Comparison of ENCODE assay signal across 23 cellular contexts in the genomic region with DNA sequence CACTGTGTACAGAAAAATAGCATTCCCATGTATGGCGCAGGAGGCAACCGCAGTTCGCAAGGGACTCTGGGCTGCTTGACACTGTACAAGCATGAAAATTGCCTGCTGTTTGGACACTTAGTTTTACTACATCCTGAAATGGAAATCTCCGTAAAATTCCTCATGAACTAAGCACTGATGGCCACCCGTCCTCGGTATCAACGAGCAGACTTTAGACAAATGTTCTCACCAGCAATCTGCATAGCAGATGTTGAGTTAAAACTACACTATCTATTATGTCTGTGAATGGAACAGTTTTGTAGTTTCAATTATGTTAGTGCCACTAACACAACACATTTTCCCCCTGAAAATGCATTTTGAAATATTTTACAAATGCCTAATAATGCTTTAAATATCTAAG.
DNase-seq lines count a peak whose midpoint lies in the region; ATAC-seq and TF ChIP-seq lines count a peak whose summit lies in the region.
"Had no signal": no experiment of that assay in that cellular context is flagged by ENCODE, and none has a peak within 500 bp of the region (broad histone marks: within the 10 kb centered on the region; RNA-seq: fewer than 3 reads in every experiment).

No MANE protein-coding gene starts in this region.

- H3K27me3 ChIP-seq in BJ (ENCODE audit: control insufficient read depth, insufficient read depth, low read length) (no peaks in the 10 kb centered on the region), hepatocyte (no peaks in the 10 kb centered on the region), uterus (no peaks in the 10 kb centered on the region), heart left ventricle (no peaks in the 10 kb centered on the region)
- H3K27me3 ChIP-seq: BE2C had no signal

- no peaks in the 10 kb centered on the region for H3K79me2 ChIP-seq in hepatocyte

- ATAC-seq in heart left ventricle = no peak
- ATAC-seq: A549, T-cell had no signal

- H3K4me1 ChIP-seq in hepatocyte (ENCODE audit: insufficient read depth) (peaks cover 6% of the 10 kb centered on the region), uterus (no peaks in the 10 kb centered on the region), heart left ventricle (peaks cover 0 to 26% (median 2%) of the 10 kb centered on the region in 12 donors)
- H3K4me1 ChIP-seq: A549, BE2C had no signal

- H3K36me3 ChIP-seq in BJ (ENCODE audit: control insufficient read depth, insufficient read depth, low read length) = no peaks in the 10 kb centered on the region
- no peaks in the 10 kb centered on the region for H3K36me3 ChIP-seq in hepatocyte (replicated peaks; ENCODE audit: insufficient read depth, low read depth)
- H3K36me3 ChIP-seq in uterus = no peaks in the 10 kb centered on the region
- no peaks in the 10 kb centered on the region for H3K36me3 ChIP-seq in heart left ventricle
- H3K36me3 ChIP-seq: BE2C had no signal

- peak overlapping the region; percentile 43 for H3K4me2 ChIP-seq in hepatocyte
- H3K4me2 ChIP-seq: A549, PC-9 had no signal

- H4K20me1 ChIP-seq in hepatocyte (ENCODE audit: insufficient read depth, poor library complexity, severe bottlenecking) = no peaks in the 10 kb centered on the region

- intact Hi-C loops in uterus (cut with DNase I; ENCODE audit: low total_unique reads) (no loop called here), heart left ventricle (cut with DNase I) (no loop called here)

- H3K9me2 ChIP-seq in hepatocyte (replicated peaks; ENCODE audit: insufficient read depth) = no peaks in the 10 kb centered on the region

- DNase-seq in BJ (ENCODE audit: low read depth) (peak; percentile 58), HFF-Myc (ENCODE audit: extremely low read depth, low read depth) (peak; percentile 51), hepatocyte (ENCODE audit: low spot score) (no peak), uterus (no peak), heart left ventricle (no peak), C1 segment of cervical spinal cord (lab: John Stamatoyannopoulos, UW) (no peak)
- no peak for DNase-seq in stimulated activated CD4-positive, alpha-beta T cell treated with anti-CD3 and anti-CD28 coated beads, Interleukin-2, amount 100 ng/mL, for 24 hours
- DNase-seq: BE2C; CD4-positive, CD25-positive, alpha-beta regulatory T cell; EL; GDM1; H7; NCI-H1048; NCI-H1417 treated with DMSO at 0.1 percent for 48 hours; NCI-H1694 treated with DMSO at 0.1 percent for 48 hours; NCI-H2081; NCI-H2227 treated with DMSO at 0.1 percent for 48 hours; NCI-H526 treated with DMSO at 0.1 percent for 48 hours; PC-9; Right ventricle myocardium superior; T-cell had no signal

- H3K27ac ChIP-seq in hepatocyte (peak overlapping the region; percentile 54), uterus (peak overlapping the region; percentile 29 to 53), heart left ventricle (peak overlapping the region in 1 of 12 donors; percentile 11)
- H3K27ac ChIP-seq: A549, HL-60, PC-9 had no signal

- H2AFZ ChIP-seq in hepatocyte = no peak overlapping the region
- H2AFZ ChIP-seq: PC-9 had no signal

- 52% methylated on average over 7 of the region's 7 CpGs for WGBS in hepatocyte (ENCODE audit: low lambda C conversion rate, missing lambda C conversion rate)
- 88 to 93% (median 92%) methylated on average over 7 of the region's 7 CpGs for WGBS in heart left ventricle, 4 donors

- no peak overlapping the region for H3K4me3 ChIP-seq in BJ (ENCODE audit: low read depth, low read length)
- no peak overlapping the region for H3K4me3 ChIP-seq in HFF-Myc (replicated peaks; ENCODE audit: low read depth, low read length)
- no peak overlapping the region for H3K4me3 ChIP-seq in hepatocyte
- H3K4me3 ChIP-seq in uterus = no peak overlapping the region
- no peak overlapping the region for H3K4me3 ChIP-seq in heart left ventricle
- H3K4me3 ChIP-seq: A549, PC-9 had no signal

- TF ChIP-seq CTCF in BJ (IDR thresholded peaks at IDR 0.05; ENCODE audit: insufficient read depth, low read depth, low read length) = no peak
- no peak for TF ChIP-seq CTCF in HFF-Myc (IDR thresholded peaks at IDR 0.05; ENCODE audit: low read depth, low read length, missing control alignments)
- TF ChIP-seq CTCF in hepatocyte (IDR thresholded peaks at IDR 0.05; ENCODE audit: poor library complexity) = no peak
- no peak for TF ChIP-seq CTCF in uterus (IDR thresholded peaks at IDR 0.05)
- TF ChIP-seq CTCF in heart left ventricle (IDR thresholded peaks at IDR 0.05) = no peak

- H3K9me3 ChIP-seq in hepatocyte (ENCODE audit: low read depth) = no peaks in the 10 kb centered on the region
- no peaks in the 10 kb centered on the region for H3K9me3 ChIP-seq in uterus
- H3K9me3 ChIP-seq in heart left ventricle = no peaks in the 10 kb centered on the region
- H3K9me3 ChIP-seq: A549, BE2C had no signal

- CTCF ChIA-PET in BJ (lab: Yijun Ruan, JAX) = no interaction called here

- TF ChIP-seq POLR2A in uterus (IDR thresholded peaks at IDR 0.05) (no peak), heart left ventricle (IDR thresholded peaks at IDR 0.05) (no peak)

- POLR2A ChIA-PET in BJ (lab: Charles Lee) = no interaction called here

Comparison
In these comparisons a context has a peak if more than half of its experiments do, and no peak if none do; other contexts are left out.
1. DNase-seq: peak in BJ (single experiment) and HFF-Myc (single experiment); none in hepatocyte (single experiment), uterus (0 of 2), stimulated activated CD4-positive, alpha-beta T cell treated with anti-CD3 and anti-CD28 coated beads, Interleukin-2, amount 100 ng/mL, for 24 hours (0 of 2), heart left ventricle (0 of 5) and C1 segment of cervical spinal cord (0 of 14).